8 cellular contexts compared by ENCODE assay signal in genomic region chr1:206635983-206636354, GRCh38. TPM values are rescaled to one million over a fixed set of nuclear protein-coding genes. Genes with fewer than 3 reads are reported as not detected.
DNase-seq lines count a peak whose midpoint lies in the region; ATAC-seq and TF ChIP-seq lines count a peak whose summit lies in the region.

No MANE protein-coding gene starts in this region.

- H3K36me3 ChIP-seq in body of pancreas (replicated peaks in 1 of 2; ENCODE audit: insufficient read depth in 1 of 2, low read depth in 2 of 2) = no peaks in the 10 kb centered on the region

- H3K4me3 ChIP-seq in body of pancreas = peak overlapping the region; percentile 55 to 78

- no peak for TF ChIP-seq POLR2A in body of pancreas (IDR thresholded peaks at IDR 0.05)

- peak overlapping the region; percentile 34 for H3K4me3 Mint-ChIP-seq in memory B cell

- DNase-seq in Kasumi-1 (lab: John Stamatoyannopoulos, UW) = peak; percentile 22 to 27
- DNase-seq in body of pancreas = no peak
- no peak for DNase-seq in memory B cell (ENCODE audit: low spot score in 2 of 2)
- no peak for DNase-seq in stimulated activated CD4-positive, alpha-beta T cell treated with anti-CD3 and anti-CD28 coated beads, Interleukin-4, amount 100 ng/mL, for 4 hours
- no peak for DNase-seq in D341Med (ENCODE audit: low spot score)

- no peaks in the 10 kb centered on the region for H3K9me3 Mint-ChIP-seq in memory B cell

- H3K4me1 ChIP-seq in body of pancreas = peaks cover 24% of the 10 kb centered on the region

- H3K27ac ChIP-seq in body of pancreas = peak overlapping the region; percentile 52 to 87 (median 76)

- no peaks in the 10 kb centered on the region for H3K9me3 ChIP-seq in body of pancreas

- no peaks in the 10 kb centered on the region for H3K27me3 ChIP-seq in body of pancreas

- 2 to 4% methylated on average over 12 to 13 of the region's 13 CpGs for WGBS in body of pancreas, 2 donors

- peaks cover 6% of the 10 kb centered on the region for H3K4me1 Mint-ChIP-seq in memory B cell

- H3K27ac Mint-ChIP-seq in memory B cell = peak overlapping the region; percentile 89

- intact Hi-C loops in body of pancreas (cut with DNase I) = no loop called here

- H3K27me3 Mint-ChIP-seq in memory B cell = no peaks in the 10 kb centered on the region

- H3K36me3 Mint-ChIP-seq in memory B cell = no peaks in the 10 kb centered on the region

- ATAC-seq in GM18502 (IDR thresholded peaks at IDR 0.05; ENCODE audit: poor library complexity, unreplicated experiment) (peak; percentile 15), body of pancreas (no peak), memory B cell (ENCODE audit: low read depth) (no peak), HG02981 (IDR thresholded peaks at IDR 0.05; ENCODE audit: unreplicated experiment) (no peak), HG03108 (IDR thresholded peaks at IDR 0.05; ENCODE audit: unreplicated experiment) (no peak)

- no peak for TF ChIP-seq CTCF in body of pancreas (IDR thresholded peaks at IDR 0.05)

RNA-seq across cellular contexts. Expression of gene DYRK3, which starts 0.6 kb away (rescaled TPM):
- total RNA-seq in body of pancreas = 1 to 10 TPM; 1.6 to 4.7 TPM

RNA-seq across cellular contexts. Expression of gene EIF2D, which starts 23.7 kb away (rescaled TPM):
- total RNA-seq in body of pancreas = 10 to 100 TPM; 25.9 to 55.4 TPM

RNA-seq across cellular contexts. Expression of gene MAPKAPK2, which starts 48.7 kb away (rescaled TPM):
- total RNA-seq in body of pancreas = 10 to 100 TPM; 29.1 to 46.5 TPM

Comparison
In these comparisons a context has a peak if more than half of its experiments do, and no peak if none do; other contexts are left out.
1. DNase-seq: peak in Kasumi-1 (2 of 2); none in body of pancreas (0 of 4), memory B cell (0 of 2), stimulated activated CD4-positive, alpha-beta T cell treated with anti-CD3 and anti-CD28 coated beads, Interleukin-4, amount 100 ng/mL, for 4 hours (0 of 2) and D341Med (single experiment).